In genomic region chr11:63939351-63939920, GRCh38 we compare ENCODE assay signal across 8 cellular contexts. TPM values are rescaled to one million over a fixed set of nuclear protein-coding genes. Genes with fewer than 3 reads are reported as not detected.
DNase-seq lines count a peak whose midpoint lies in the region; ATAC-seq, FAIRE-seq and TF ChIP-seq lines count a peak whose summit lies in the region.

No MANE protein-coding gene starts in this region.

- no peak for FAIRE-seq in frontal cortex (lab: Jason Lieb, UNC)

- intact Hi-C loops in CD8-positive, alpha-beta T cell (cut with DNase I, micrococcal nuclease): loop anchor here in 1 of 2 experiments (2.0 kb wide), 2 partner anchors 23 to 173 kb away; partner anchors contain the start of gene RCOR2

- no peaks in the 10 kb centered on the region for H3K27me3 Mint-ChIP-seq in CD8-positive, alpha-beta T cell (ENCODE audit: low read depth)

- H3K36me3 Mint-ChIP-seq in CD8-positive, alpha-beta T cell: peaks cover 7% of the 10 kb centered on the region

- peak overlapping the region; percentile 67 for H3K27ac Mint-ChIP-seq in CD8-positive, alpha-beta T cell

- DNase-seq in CD8-positive, alpha-beta T cell: no peak
- DNase-seq in WERI-Rb-1: no peak
- DNase-seq in frontal cortex (ENCODE audit: low spot score in 2 of 2): peak; percentile 38 to 39
- peak; percentile 28 for DNase-seq in renal cortical epithelial cell (ENCODE audit: low read depth)
- no peak for DNase-seq in NCI-H1048 (lab: John Stamatoyannopoulos, UW)
- DNase-seq in T1000 (lab: John Stamatoyannopoulos, UW): no peak

- no peak for TF ChIP-seq CTCF in CD8-positive, alpha-beta T cell (IDR thresholded peaks at IDR 0.05)
- TF ChIP-seq CTCF in WERI-Rb-1 (IDR thresholded peaks at IDR 0.05; ENCODE audit: low read depth, low read length): no peak

- H3K27me3 ChIP-seq in CD8-positive, alpha-beta T cell (ENCODE audit: insufficient read depth, low read length): no peaks in the 10 kb centered on the region
- H3K27me3 ChIP-seq in WERI-Rb-1 (ENCODE audit: insufficient read depth, low read depth, severe bottlenecking): no peaks in the 10 kb centered on the region

- no peaks in the 10 kb centered on the region for H3K9me3 ChIP-seq in CD8-positive, alpha-beta T cell (ENCODE audit: low read length)
- no peaks in the 10 kb centered on the region for H3K9me3 ChIP-seq in WERI-Rb-1 (ENCODE audit: severe bottlenecking)

- peaks cover 15% of the 10 kb centered on the region for H3K4me1 ChIP-seq in CD8-positive, alpha-beta T cell (ENCODE audit: insufficient read depth, low read length)

- no peaks in the 10 kb centered on the region for H3K36me3 ChIP-seq in CD8-positive, alpha-beta T cell (ENCODE audit: insufficient read depth, low read length)
- peaks cover 19% of the 10 kb centered on the region for H3K36me3 ChIP-seq in WERI-Rb-1

- H3K4me3 Mint-ChIP-seq in CD8-positive, alpha-beta T cell: peak overlapping the region; percentile 90

- CTCF ChIA-PET in CD8-positive, alpha-beta T cell (lab: Charles Lee): interaction anchor here (4.9 kb wide), 1 partner anchor 102 kb away, joined by 30 read pairs; no protein-coding TSS in a partner anchor

- peak overlapping the region; percentile 49 for H3K27ac ChIP-seq in CD8-positive, alpha-beta T cell (ENCODE audit: low read depth, low read length)
- peak overlapping the region; percentile 95 for H3K27ac ChIP-seq in WERI-Rb-1

- H3K4me1 Mint-ChIP-seq in CD8-positive, alpha-beta T cell (ENCODE audit: low read depth): peaks cover 29% of the 10 kb centered on the region

- POLR2A ChIA-PET in CD8-positive, alpha-beta T cell (lab: Charles Lee): interaction anchor here (1.5 kb wide), 1 partner anchor 13 kb away, joined by 4 read pairs; no protein-coding TSS in a partner anchor

- peak overlapping the region; percentile 70 for H3K4me3 ChIP-seq in CD8-positive, alpha-beta T cell (ENCODE audit: low read depth, low read length)
- H3K4me3 ChIP-seq in WERI-Rb-1 (ENCODE audit: low read depth, low read length): peak overlapping the region; percentile 51

- no peaks in the 10 kb centered on the region for H3K9me3 Mint-ChIP-seq in CD8-positive, alpha-beta T cell

- ATAC-seq in CD8-positive, alpha-beta T cell: peak; percentile 9
- peak; percentile 4 for ATAC-seq in HG02840 (IDR thresholded peaks at IDR 0.05; ENCODE audit: low FRiP score, unreplicated experiment)
- no peak for ATAC-seq in GM18867 (IDR thresholded peaks at IDR 0.05; ENCODE audit: unreplicated experiment)

RNA-seq across cellular contexts. Expression of gene NAA40, which starts 0.6 kb away (rescaled TPM):
- total RNA-seq in CD8-positive, alpha-beta T cell: 10 to 100 TPM; 12.0 to 14.6 TPM
- total RNA-seq in frontal cortex: 11.4 TPM
- 7.1 and 25.8 TPM in 2 replicates for total RNA-seq in renal cortical epithelial cell

RNA-seq across cellular contexts. Expression of gene RCOR2, which starts 22.5 kb away (rescaled TPM):
- total RNA-seq in CD8-positive, alpha-beta T cell: not detected
- 14.3 TPM for total RNA-seq in frontal cortex
- total RNA-seq in renal cortical epithelial cell: 0.35 and 1.6 TPM in 2 replicates

RNA-seq across cellular contexts. Expression of gene COX8A, which starts 35.0 kb away (rescaled TPM):
- 100 to 1,000 TPM in 1 of 2 experiments, 10 to 100 TPM in 1; 97.6 to 111 TPM for total RNA-seq in CD8-positive, alpha-beta T cell
- total RNA-seq in frontal cortex: 238 TPM
- total RNA-seq in renal cortical epithelial cell: 257 and 350 TPM in 2 replicates

RNA-seq across cellular contexts. Expression of gene OTUB1, which starts 46.8 kb away (rescaled TPM):
- total RNA-seq in CD8-positive, alpha-beta T cell: 10 to 100 TPM; 67.2 to 68.7 TPM
- total RNA-seq in frontal cortex (31.4 TPM), renal cortical epithelial cell (55.7 and 71.0 TPM in 2 replicates)

Comparison
In these comparisons a context has a peak if more than half of its experiments do, and no peak if none do; other contexts are left out.
1. DNase-seq: peak in frontal cortex (2 of 2) and renal cortical epithelial cell (single experiment); none in CD8-positive, alpha-beta T cell (0 of 7), WERI-Rb-1 (single experiment), NCI-H1048 (single experiment) and T1000 (single experiment).